ENCODE assay signal across 1 cellular context in genomic region chr14:34081576-34082136, GRCh38.
A peak's percentile ranks its signal among the peaks of the same experiment; 100 is the strongest.
TF ChIP-seq lines count a peak whose summit lies in the region.

No MANE protein-coding gene starts in this region.

TF ChIP-seq in A549, 52 proteins besides CTCF, POLR2A, EP300 and RAD21 (continued from another document):
- no peak for TF ChIP-seq REST (IDR thresholded peaks at IDR 0.05)
- TF ChIP-seq PHF8 (IDR thresholded peaks at IDR 0.05; ENCODE audit: borderline replicate concordance, low read depth), result no peak
- no peak for TF ChIP-seq TP53 (CRISPR knock-in tag; IDR thresholded peaks at IDR 0.05)
- peak; percentile 56 for TF ChIP-seq MAX (IDR thresholded peaks at IDR 0.05)
- peak in 1 of 2 experiments; percentile 52; a peak in 1 of 5 replicates for TF ChIP-seq JUN (IDR thresholded peaks at IDR 0.05)
- TF ChIP-seq SMC3 (IDR thresholded peaks at IDR 0.05), result no peak
- peak; percentile 72; the same call in 1 of the 2 replicates for TF ChIP-seq GATA3 (IDR thresholded peaks at IDR 0.05; ENCODE audit: borderline replicate concordance)
